In the genomic region with DNA sequence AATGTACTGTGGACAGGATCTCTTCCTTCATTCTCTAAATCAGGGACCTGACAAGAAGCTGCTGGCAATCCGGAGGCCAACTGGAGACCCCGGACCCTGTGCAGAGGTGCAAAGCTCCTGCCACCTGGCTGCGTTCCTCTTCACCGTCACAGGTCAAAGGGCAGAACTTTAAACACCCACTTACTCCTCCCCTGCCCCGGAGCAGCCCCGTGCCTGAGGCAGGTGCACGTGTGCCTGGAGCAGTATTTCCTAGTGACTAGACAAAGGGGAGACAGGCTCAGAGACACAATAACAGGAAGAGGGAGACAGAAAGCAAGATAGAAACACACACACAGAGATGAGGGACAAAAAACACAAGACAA, we compare ENCODE assay signal across 1 cellular context.
TF ChIP-seq lines count a peak whose summit lies in the region.

No MANE protein-coding gene starts in this region.

TF ChIP-seq in HepG2, 621 proteins besides CTCF, POLR2A, EP300 and RAD21 (continued from another document and continues in another):
- TF ChIP-seq, protein P1, sequence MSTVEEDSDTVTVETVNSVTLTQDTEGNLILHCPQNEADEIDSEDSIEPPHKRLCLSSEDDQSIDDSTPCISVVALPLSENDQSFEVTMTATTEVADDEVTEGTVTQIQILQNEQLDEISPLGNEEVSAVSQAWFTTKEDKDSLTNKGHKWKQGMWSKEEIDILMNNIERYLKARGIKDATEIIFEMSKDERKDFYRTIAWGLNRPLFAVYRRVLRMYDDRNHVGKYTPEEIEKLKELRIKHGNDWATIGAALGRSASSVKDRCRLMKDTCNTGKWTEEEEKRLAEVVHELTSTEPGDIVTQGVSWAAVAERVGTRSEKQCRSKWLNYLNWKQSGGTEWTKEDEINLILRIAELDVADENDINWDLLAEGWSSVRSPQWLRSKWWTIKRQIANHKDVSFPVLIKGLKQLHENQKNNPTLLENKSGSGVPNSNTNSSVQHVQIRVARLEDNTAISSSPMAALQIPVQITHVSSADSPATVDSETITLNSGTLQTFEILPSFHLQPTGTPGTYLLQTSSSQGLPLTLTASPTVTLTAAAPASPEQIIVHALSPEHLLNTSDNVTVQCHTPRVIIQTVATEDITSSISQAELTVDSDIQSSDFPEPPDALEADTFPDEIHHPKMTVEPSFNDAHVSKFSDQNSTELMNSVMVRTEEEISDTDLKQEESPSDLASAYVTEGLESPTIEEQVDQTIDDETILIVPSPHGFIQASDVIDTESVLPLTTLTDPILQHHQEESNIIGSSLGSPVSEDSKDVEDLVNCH (CRISPR knock-in tag; IDR thresholded peaks at IDR 0.05): no peak
- TF ChIP-seq, protein P2, sequence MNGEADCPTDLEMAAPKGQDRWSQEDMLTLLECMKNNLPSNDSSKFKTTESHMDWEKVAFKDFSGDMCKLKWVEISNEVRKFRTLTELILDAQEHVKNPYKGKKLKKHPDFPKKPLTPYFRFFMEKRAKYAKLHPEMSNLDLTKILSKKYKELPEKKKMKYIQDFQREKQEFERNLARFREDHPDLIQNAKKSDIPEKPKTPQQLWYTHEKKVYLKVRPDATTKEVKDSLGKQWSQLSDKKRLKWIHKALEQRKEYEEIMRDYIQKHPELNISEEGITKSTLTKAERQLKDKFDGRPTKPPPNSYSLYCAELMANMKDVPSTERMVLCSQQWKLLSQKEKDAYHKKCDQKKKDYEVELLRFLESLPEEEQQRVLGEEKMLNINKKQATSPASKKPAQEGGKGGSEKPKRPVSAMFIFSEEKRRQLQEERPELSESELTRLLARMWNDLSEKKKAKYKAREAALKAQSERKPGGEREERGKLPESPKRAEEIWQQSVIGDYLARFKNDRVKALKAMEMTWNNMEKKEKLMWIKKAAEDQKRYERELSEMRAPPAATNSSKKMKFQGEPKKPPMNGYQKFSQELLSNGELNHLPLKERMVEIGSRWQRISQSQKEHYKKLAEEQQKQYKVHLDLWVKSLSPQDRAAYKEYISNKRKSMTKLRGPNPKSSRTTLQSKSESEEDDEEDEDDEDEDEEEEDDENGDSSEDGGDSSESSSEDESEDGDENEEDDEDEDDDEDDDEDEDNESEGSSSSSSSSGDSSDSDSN (CRISPR knock-in tag; IDR thresholded peaks at IDR 0.05): no peak
- TF ChIP-seq, protein P3, sequence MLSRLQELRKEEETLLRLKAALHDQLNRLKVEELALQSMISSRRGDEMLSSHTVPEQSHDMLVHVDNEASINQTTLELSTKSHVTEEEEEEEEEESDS (CRISPR knock-in tag; IDR thresholded peaks at IDR 0.05; ENCODE audit: borderline replicate concordance): no peak
- TF ChIP-seq, protein P4, sequence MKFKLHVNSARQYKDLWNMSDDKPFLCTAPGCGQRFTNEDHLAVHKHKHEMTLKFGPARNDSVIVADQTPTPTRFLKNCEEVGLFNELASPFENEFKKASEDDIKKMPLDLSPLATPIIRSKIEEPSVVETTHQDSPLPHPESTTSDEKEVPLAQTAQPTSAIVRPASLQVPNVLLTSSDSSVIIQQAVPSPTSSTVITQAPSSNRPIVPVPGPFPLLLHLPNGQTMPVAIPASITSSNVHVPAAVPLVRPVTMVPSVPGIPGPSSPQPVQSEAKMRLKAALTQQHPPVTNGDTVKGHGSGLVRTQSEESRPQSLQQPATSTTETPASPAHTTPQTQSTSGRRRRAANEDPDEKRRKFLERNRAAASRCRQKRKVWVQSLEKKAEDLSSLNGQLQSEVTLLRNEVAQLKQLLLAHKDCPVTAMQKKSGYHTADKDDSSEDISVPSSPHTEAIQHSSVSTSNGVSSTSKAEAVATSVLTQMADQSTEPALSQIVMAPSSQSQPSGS (CRISPR knock-in tag; IDR thresholded peaks at IDR 0.05): no peak
- no peak for TF ChIP-seq ZNF430 (CRISPR knock-in tag; IDR thresholded peaks at IDR 0.05)
- TF ChIP-seq, protein P5, sequence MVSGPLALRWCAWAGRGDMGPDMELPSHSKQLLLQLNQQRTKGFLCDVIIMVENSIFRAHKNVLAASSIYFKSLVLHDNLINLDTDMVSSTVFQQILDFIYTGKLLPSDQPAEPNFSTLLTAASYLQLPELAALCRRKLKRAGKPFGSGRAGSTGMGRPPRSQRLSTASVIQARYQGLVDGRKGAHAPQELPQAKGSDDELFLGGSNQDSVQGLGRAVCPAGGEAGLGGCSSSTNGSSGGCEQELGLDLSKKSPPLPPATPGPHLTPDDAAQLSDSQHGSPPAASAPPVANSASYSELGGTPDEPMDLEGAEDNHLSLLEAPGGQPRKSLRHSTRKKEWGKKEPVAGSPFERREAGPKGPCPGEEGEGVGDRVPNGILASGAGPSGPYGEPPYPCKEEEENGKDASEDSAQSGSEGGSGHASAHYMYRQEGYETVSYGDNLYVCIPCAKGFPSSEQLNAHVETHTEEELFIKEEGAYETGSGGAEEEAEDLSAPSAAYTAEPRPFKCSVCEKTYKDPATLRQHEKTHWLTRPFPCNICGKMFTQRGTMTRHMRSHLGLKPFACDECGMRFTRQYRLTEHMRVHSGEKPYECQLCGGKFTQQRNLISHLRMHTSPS (CRISPR knock-in tag; IDR thresholded peaks at IDR 0.05; ENCODE audit: low read depth): no peak
- TF ChIP-seq ZNF747 (CRISPR knock-in tag; IDR thresholded peaks at IDR 0.05; ENCODE audit: borderline replicate concordance): 0 out of 2 replicates have a peak, but pooled peaks have one; percentile 26
- peak; percentile 82 for TF ChIP-seq NR2F6 (IDR thresholded peaks at IDR 0.05)
- peak; percentile 92 for TF ChIP-seq NR2F6 (CRISPR knock-in tag; IDR thresholded peaks at IDR 0.05)
- TF ChIP-seq JUND (CRISPR knock-in tag; IDR thresholded peaks at IDR 0.05): no peak
- peak; percentile 65 for TF ChIP-seq ZEB1 (IDR thresholded peaks at IDR 0.05; ENCODE audit: insufficient replicate concordance, low read depth)
- TF ChIP-seq, protein P6, sequence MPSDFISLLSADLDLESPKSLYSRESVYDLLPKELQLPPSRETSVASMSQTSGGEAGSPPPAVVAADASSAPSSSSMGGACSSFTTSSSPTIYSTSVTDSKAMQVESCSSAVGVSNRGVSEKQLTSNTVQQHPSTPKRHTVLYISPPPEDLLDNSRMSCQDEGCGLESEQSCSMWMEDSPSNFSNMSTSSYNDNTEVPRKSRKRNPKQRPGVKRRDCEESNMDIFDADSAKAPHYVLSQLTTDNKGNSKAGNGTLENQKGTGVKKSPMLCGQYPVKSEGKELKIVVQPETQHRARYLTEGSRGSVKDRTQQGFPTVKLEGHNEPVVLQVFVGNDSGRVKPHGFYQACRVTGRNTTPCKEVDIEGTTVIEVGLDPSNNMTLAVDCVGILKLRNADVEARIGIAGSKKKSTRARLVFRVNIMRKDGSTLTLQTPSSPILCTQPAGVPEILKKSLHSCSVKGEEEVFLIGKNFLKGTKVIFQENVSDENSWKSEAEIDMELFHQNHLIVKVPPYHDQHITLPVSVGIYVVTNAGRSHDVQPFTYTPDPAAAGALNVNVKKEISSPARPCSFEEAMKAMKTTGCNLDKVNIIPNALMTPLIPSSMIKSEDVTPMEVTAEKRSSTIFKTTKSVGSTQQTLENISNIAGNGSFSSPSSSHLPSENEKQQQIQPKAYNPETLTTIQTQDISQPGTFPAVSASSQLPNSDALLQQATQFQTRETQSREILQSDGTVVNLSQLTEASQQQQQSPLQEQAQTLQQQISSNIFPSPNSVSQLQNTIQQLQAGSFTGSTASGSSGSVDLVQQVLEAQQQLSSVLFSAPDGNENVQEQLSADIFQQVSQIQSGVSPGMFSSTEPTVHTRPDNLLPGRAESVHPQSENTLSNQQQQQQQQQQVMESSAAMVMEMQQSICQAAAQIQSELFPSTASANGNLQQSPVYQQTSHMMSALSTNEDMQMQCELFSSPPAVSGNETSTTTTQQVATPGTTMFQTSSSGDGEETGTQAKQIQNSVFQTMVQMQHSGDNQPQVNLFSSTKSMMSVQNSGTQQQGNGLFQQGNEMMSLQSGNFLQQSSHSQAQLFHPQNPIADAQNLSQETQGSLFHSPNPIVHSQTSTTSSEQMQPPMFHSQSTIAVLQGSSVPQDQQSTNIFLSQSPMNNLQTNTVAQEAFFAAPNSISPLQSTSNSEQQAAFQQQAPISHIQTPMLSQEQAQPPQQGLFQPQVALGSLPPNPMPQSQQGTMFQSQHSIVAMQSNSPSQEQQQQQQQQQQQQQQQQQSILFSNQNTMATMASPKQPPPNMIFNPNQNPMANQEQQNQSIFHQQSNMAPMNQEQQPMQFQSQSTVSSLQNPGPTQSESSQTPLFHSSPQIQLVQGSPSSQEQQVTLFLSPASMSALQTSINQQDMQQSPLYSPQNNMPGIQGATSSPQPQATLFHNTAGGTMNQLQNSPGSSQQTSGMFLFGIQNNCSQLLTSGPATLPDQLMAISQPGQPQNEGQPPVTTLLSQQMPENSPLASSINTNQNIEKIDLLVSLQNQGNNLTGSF (CRISPR knock-in tag; IDR thresholded peaks at IDR 0.05): no peak
- TF ChIP-seq ZNF205 (CRISPR knock-in tag; IDR thresholded peaks at IDR 0.05): 0 out of 2 replicates have a peak, but pooled peaks have one; percentile 2
- TF ChIP-seq MYC (CRISPR knock-in tag; IDR thresholded peaks at IDR 0.05; ENCODE audit: borderline replicate concordance): peak; percentile 86; the same call in 1 of the 2 replicates
- TF ChIP-seq ZSCAN9 (CRISPR knock-in tag; IDR thresholded peaks at IDR 0.05; ENCODE audit: borderline replicate concordance): no peak
- no peak for TF ChIP-seq HNRNPUL1 (IDR thresholded peaks at IDR 0.05; ENCODE audit: low read depth, low read length)
- peak; percentile 32; the same call in 1 of the 2 replicates for TF ChIP-seq CEBPG (CRISPR knock-in tag; IDR thresholded peaks at IDR 0.05)
- TF ChIP-seq, protein P7, sequence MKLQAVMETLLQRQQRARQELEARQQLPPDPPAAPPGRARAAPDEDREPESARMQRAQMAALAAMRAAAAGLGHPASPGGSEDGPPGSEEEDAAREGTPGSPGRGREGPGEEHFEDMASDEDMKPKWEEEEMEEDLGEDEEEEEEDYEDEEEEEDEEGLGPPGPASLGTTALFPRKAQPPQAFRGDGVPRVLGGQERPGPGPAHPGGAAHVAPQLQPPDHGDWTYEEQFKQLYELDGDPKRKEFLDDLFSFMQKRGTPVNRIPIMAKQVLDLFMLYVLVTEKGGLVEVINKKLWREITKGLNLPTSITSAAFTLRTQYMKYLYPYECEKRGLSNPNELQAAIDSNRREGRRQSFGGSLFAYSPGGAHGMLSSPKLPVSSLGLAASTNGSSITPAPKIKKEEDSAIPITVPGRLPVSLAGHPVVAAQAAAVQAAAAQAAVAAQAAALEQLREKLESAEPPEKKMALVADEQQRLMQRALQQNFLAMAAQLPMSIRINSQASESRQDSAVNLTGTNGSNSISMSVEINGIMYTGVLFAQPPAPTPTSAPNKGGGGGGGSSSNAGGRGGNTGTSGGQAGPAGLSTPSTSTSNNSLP (IDR thresholded peaks at IDR 0.05; ENCODE audit: low read depth, low read length): no peak
- TF ChIP-seq HCFC1 (IDR thresholded peaks at IDR 0.05; ENCODE audit: low read depth, low read length): no peak
- 0 out of 2 replicates have a peak, but pooled peaks have one; percentile 37 for TF ChIP-seq SRY (CRISPR knock-in tag; IDR thresholded peaks at IDR 0.05)
- TF ChIP-seq ONECUT2 (CRISPR knock-in tag; IDR thresholded peaks at IDR 0.05): no peak
- TF ChIP-seq, protein P8, sequence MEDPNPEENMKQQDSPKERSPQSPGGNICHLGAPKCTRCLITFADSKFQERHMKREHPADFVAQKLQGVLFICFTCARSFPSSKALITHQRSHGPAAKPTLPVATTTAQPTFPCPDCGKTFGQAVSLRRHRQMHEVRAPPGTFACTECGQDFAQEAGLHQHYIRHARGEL (CRISPR knock-in tag; IDR thresholded peaks at IDR 0.05): peak; percentile 69; the same call in 1 of the 2 replicates
- peak; percentile 72; the same call in 1 of the 2 replicates for TF ChIP-seq DMAP1 (CRISPR knock-in tag; IDR thresholded peaks at IDR 0.05)
- no peak for TF ChIP-seq YEATS2 (CRISPR knock-in tag; IDR thresholded peaks at IDR 0.05; ENCODE audit: borderline replicate concordance)
- peak; percentile 28 for TF ChIP-seq POLR2G (IDR thresholded peaks at IDR 0.05; ENCODE audit: low read depth, low read length)
- 0 out of 2 replicates have a peak, but pooled peaks have one; percentile 23 for TF ChIP-seq ZBTB20 (CRISPR knock-in tag; IDR thresholded peaks at IDR 0.05; ENCODE audit: borderline replicate concordance, low read depth)
- peak; percentile 63 for TF ChIP-seq RARA (CRISPR knock-in tag; IDR thresholded peaks at IDR 0.05)
- TF ChIP-seq RXRA (CRISPR knock-in tag; IDR thresholded peaks at IDR 0.05): peak; percentile 23; the same call in 1 of the 2 replicates
- peak; percentile 21; the same call in 1 of the 2 replicates for TF ChIP-seq GATAD2A (CRISPR knock-in tag; IDR thresholded peaks at IDR 0.05)
- TF ChIP-seq ZNF780A (CRISPR knock-in tag; IDR thresholded peaks at IDR 0.05): no peak
- TF ChIP-seq GABPB1 (CRISPR knock-in tag; IDR thresholded peaks at IDR 0.05): peak; percentile 7; the same call in 1 of the 2 replicates
- no peak for TF ChIP-seq PLRG1 (conservative IDR thresholded peaks at IDR 0.05)
- TF ChIP-seq, protein P9, sequence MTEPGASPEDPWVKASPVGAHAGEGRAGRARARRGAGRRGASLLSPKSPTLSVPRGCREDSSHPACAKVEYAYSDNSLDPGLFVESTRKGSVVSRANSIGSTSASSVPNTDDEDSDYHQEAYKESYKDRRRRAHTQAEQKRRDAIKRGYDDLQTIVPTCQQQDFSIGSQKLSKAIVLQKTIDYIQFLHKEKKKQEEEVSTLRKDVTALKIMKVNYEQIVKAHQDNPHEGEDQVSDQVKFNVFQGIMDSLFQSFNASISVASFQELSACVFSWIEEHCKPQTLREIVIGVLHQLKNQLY (CRISPR knock-in tag; IDR thresholded peaks at IDR 0.05): peak; percentile 27; the same call in 1 of the 2 replicates
- TF ChIP-seq, protein P10, sequence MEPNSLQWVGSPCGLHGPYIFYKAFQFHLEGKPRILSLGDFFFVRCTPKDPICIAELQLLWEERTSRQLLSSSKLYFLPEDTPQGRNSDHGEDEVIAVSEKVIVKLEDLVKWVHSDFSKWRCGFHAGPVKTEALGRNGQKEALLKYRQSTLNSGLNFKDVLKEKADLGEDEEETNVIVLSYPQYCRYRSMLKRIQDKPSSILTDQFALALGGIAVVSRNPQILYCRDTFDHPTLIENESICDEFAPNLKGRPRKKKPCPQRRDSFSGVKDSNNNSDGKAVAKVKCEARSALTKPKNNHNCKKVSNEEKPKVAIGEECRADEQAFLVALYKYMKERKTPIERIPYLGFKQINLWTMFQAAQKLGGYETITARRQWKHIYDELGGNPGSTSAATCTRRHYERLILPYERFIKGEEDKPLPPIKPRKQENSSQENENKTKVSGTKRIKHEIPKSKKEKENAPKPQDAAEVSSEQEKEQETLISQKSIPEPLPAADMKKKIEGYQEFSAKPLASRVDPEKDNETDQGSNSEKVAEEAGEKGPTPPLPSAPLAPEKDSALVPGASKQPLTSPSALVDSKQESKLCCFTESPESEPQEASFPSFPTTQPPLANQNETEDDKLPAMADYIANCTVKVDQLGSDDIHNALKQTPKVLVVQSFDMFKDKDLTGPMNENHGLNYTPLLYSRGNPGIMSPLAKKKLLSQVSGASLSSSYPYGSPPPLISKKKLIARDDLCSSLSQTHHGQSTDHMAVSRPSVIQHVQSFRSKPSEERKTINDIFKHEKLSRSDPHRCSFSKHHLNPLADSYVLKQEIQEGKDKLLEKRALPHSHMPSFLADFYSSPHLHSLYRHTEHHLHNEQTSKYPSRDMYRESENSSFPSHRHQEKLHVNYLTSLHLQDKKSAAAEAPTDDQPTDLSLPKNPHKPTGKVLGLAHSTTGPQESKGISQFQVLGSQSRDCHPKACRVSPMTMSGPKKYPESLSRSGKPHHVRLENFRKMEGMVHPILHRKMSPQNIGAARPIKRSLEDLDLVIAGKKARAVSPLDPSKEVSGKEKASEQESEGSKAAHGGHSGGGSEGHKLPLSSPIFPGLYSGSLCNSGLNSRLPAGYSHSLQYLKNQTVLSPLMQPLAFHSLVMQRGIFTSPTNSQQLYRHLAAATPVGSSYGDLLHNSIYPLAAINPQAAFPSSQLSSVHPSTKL (CRISPR knock-in tag; IDR thresholded peaks at IDR 0.05): peak; percentile 59; the same call in 1 of the 2 replicates
- TF ChIP-seq MLLT10 (CRISPR knock-in tag; IDR thresholded peaks at IDR 0.05): no peak
- no peak for TF ChIP-seq EED (CRISPR knock-in tag; IDR thresholded peaks at IDR 0.05)
- TF ChIP-seq DNMT1 (CRISPR knock-in tag; IDR thresholded peaks at IDR 0.05): no peak
- no peak for TF ChIP-seq RARG (CRISPR knock-in tag; IDR thresholded peaks at IDR 0.05; ENCODE audit: low read depth)
- peak; percentile 55; the same call in 1 of the 2 replicates for TF ChIP-seq MTA1 (CRISPR knock-in tag; IDR thresholded peaks at IDR 0.05; ENCODE audit: borderline replicate concordance)
